ENCODE assay signal across 1 cellular context in the genomic region with DNA sequence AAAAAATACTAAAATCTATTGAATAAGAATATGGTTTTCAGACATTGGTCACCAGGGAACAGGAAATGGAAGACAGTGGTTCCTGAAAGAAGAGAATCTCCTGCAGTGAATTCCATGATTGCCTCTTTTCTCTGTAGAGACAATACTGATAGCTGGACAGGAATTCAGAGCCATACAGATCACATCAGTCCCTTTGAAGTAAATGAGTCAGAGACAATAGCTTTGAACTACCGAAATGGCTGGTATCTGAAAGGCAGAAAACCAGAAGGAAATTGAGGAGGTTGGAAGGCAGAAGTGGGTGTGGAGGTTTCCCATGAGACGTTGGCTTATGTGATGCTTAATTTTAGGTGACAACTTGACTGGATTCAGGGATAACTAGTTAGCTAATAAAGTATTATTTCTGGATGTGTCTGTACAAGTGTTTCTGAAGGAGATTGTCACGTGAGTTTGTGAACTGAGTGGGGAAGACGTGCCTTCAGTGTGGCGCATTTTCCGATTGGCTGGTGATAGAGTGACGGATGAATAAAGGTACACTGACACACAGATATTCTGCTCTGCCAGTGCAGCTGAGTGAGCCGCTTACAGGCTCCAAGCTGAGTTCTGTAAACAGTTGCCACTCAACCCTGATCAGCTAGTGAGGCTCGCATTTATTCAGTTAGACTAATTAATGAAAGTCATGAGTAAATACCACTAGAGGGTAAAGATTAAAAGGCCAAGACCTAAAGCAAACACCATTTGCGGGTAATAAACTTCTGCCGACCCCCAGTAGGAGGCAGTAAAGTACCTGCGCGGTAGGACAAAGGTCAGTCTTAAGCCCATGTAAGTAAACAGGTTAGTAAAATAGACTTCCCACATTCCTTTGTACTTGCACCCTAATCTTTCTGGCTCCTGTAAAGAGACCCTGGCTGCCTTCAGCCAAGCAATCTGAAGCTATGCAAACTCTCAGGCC.
TF ChIP-seq lines count a peak whose summit lies in the region.

No MANE protein-coding gene starts in this region.

TF ChIP-seq in H1, 55 proteins besides CTCF, POLR2A, EP300 and RAD21:
- TF ChIP-seq RNF2 (IDR thresholded peaks at IDR 0.05; ENCODE audit: borderline replicate concordance, low read depth, low read length, missing control alignments, poor library complexity, severe bottlenecking) (no peak), CEBPB (IDR thresholded peaks at IDR 0.05; ENCODE audit: low read depth, low read length) (no peak), RFX5 (IDR thresholded peaks at IDR 0.05; ENCODE audit: borderline replicate concordance, low read depth, low read length) (no peak), BCL11A (IDR thresholded peaks at IDR 0.05; ENCODE audit: low read depth in 2 of 2, low read length in 2 of 2) (no peak), BRCA1 (IDR thresholded peaks at IDR 0.05; ENCODE audit: low read depth, low read length) (no peak), BACH1 (IDR thresholded peaks at IDR 0.05; ENCODE audit: low read length) (no peak), TEAD4 (IDR thresholded peaks at IDR 0.05; ENCODE audit: low read depth, low read length) (no peak), EZH2 (IDR thresholded peaks at IDR 0.05; ENCODE audit: low read depth, low read length, severe bottlenecking) (no peak), SP1 (IDR thresholded peaks at IDR 0.05; ENCODE audit: low read depth, low read length) (no peak), HDAC6 (IDR thresholded peaks at IDR 0.05; ENCODE audit: low read depth, low read length) (no peak), RBBP5 (IDR thresholded peaks at IDR 0.05; ENCODE audit: borderline replicate concordance, low read depth, low read length) (no peak), CHD1 (IDR thresholded peaks at IDR 0.05; ENCODE audit: low read depth, low read length) (no peak), EGR1 (IDR thresholded peaks at IDR 0.05; ENCODE audit: borderline replicate concordance, low read depth, low read length) (no peak), KDM5A (IDR thresholded peaks at IDR 0.05; ENCODE audit: low read length) (no peak), KDM1A (IDR thresholded peaks at IDR 0.05; ENCODE audit: borderline replicate concordance, low read length) (no peak), FOSL1 (IDR thresholded peaks at IDR 0.05; ENCODE audit: insufficient read depth, low read depth, low read length) (no peak), CTBP2 (IDR thresholded peaks at IDR 0.05; ENCODE audit: borderline replicate concordance, insufficient read depth, insufficient read length, low read length) (no peak)
- TF ChIP-seq, protein P1, sequence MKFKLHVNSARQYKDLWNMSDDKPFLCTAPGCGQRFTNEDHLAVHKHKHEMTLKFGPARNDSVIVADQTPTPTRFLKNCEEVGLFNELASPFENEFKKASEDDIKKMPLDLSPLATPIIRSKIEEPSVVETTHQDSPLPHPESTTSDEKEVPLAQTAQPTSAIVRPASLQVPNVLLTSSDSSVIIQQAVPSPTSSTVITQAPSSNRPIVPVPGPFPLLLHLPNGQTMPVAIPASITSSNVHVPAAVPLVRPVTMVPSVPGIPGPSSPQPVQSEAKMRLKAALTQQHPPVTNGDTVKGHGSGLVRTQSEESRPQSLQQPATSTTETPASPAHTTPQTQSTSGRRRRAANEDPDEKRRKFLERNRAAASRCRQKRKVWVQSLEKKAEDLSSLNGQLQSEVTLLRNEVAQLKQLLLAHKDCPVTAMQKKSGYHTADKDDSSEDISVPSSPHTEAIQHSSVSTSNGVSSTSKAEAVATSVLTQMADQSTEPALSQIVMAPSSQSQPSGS (IDR thresholded peaks at IDR 0.05; ENCODE audit: low read length): no peak
- TF ChIP-seq, protein P2, sequence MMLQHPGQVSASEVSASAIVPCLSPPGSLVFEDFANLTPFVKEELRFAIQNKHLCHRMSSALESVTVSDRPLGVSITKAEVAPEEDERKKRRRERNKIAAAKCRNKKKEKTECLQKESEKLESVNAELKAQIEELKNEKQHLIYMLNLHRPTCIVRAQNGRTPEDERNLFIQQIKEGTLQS (IDR thresholded peaks at IDR 0.05; ENCODE audit: insufficient read depth, low read depth, low read length): no peak
- TF ChIP-seq, protein P3, sequence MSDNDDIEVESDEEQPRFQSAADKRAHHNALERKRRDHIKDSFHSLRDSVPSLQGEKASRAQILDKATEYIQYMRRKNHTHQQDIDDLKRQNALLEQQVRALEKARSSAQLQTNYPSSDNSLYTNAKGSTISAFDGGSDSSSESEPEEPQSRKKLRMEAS (IDR thresholded peaks at IDR 0.05): no peak
